In genomic region chr9:134045841-134046544, GRCh38 we compare ENCODE assay signal across 28 cellular contexts.
"Had no signal": no experiment of that assay in that cellular context is flagged by ENCODE, and none has a peak within 500 bp of the region (broad histone marks: within the 10 kb centered on the region; RNA-seq: fewer than 3 reads in every experiment).

No MANE protein-coding gene starts in this region.

- H3K27ac ChIP-seq: heart right ventricle, hepatocyte, lower lobe of right lung, neutrophil, parathyroid adenoma, suprapubic skin, thoracic aorta, tibial artery, vagina had no signal

- H3K9me3 Mint-ChIP-seq: nephron; neural crest cell; stimulated activated memory B cell treated with anti-CD40 and anti-IgM and Interleukin-4, amounts not matched to agents 10 μg/mL and 1 μg/mL and 100 μg/mL, for 72 hours had no signal

- H3K27me3 Mint-ChIP-seq: naive thymus-derived CD8-positive, alpha-beta T cell; stimulated activated memory B cell treated with anti-CD40 and anti-IgM and Interleukin-4, amounts not matched to agents 10 μg/mL and 1 μg/mL and 100 μg/mL, for 72 hours had no signal

- ATAC-seq: heart right ventricle; left colon; lower lobe of right lung; naive thymus-derived CD8-positive, alpha-beta T cell; psoas muscle; stimulated activated memory B cell treated with anti-CD40 and anti-IgM and Interleukin-4, amounts not matched to agents 10 μg/mL and 1 μg/mL and 100 μg/mL, for 72 hours had no signal

- H3K4me3 Mint-ChIP-seq: naive thymus-derived CD8-positive, alpha-beta T cell; nephron; neural crest cell; stimulated activated memory B cell treated with anti-CD40 and anti-IgM and Interleukin-4, amounts not matched to agents 10 μg/mL and 1 μg/mL and 100 μg/mL, for 72 hours had no signal

- H3K27me3 ChIP-seq: heart right ventricle, hepatocyte, neutrophil, right lobe of liver, suprapubic skin, tibial artery, vagina had no signal

- H3K9me3 ChIP-seq: heart right ventricle, lower lobe of right lung, neutrophil, psoas muscle, right lobe of liver, suprapubic skin, thoracic aorta, tibial artery, vagina had no signal

- H3K4me3 ChIP-seq: heart right ventricle, hepatocyte, lower lobe of right lung, psoas muscle, right lobe of liver, smooth muscle cell, suprapubic skin, thoracic aorta, tibial artery, vagina had no signal

- H2AFZ ChIP-seq: hepatocyte, parathyroid adenoma had no signal

- H3K4me1 Mint-ChIP-seq: naive thymus-derived CD8-positive, alpha-beta T cell; nephron; neural crest cell had no signal

- H3K9ac ChIP-seq: parathyroid adenoma had no signal

- H3K4me1 ChIP-seq: parathyroid adenoma, vagina had no signal

- DNase-seq: islet precursor cell; kidney glomerular epithelial cell; left colon; lower lobe of right lung; mammary epithelial cell; mesenchymal stem cell; occipital lobe; right lobe of liver; stimulated activated CD4-positive, alpha-beta T cell treated with anti-CD3 and anti-CD28 coated beads, Interleukin-1b, Interleukin-23, amount 100 ng/mL, for 48 hours; stimulated activated CD4-positive, alpha-beta T cell treated with anti-CD3 and anti-CD28 coated beads, Interleukin-2, amount 100 ng/mL, for 48 hours; stimulated activated CD4-positive, alpha-beta T cell treated with anti-CD3 and anti-CD28 coated beads, Interleukin-4, amount 100 ng/mL, for 4 hours; stimulated activated CD8-positive, alpha-beta memory T cell treated with anti-CD3 and anti-CD28 coated beads, Interleukin-4, amount 100 ng/mL, for 48 hours; stimulated activated naive CD4-positive, alpha-beta T cell treated with Interleukin-2 at 50 U/mL for 16 hours; tibial artery; trophoblast cell had no signal

- H3K4me2 ChIP-seq: hepatocyte, smooth muscle cell had no signal

- H3K27ac Mint-ChIP-seq: nephron; stimulated activated memory B cell treated with anti-CD40 and anti-IgM and Interleukin-4, amounts not matched to agents 10 μg/mL and 1 μg/mL and 100 μg/mL, for 72 hours had no signal
